Comparison of ENCODE assay signal across 8 cellular contexts in the genomic region with DNA sequence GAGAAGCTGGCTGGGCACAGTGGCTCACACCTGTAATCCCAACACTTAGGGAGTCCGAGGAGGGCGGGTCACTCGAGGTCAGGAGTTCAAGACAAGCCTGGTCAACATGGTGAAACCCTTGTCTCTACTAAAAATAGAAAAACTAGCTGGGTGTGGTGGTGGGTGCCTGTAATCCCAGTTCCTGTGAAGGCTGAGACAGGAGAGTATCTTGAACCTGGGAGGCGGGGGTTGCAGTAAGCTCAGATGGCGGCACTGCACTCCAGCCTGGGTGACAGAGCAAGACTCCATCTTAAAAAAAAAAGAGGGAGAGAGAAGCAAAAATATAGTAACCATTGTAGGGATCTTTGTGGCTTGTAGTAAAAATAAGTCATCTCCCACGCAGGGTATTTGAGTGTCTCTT.
A peak's percentile ranks its signal among the peaks of the same experiment; 100 is the strongest.
DNase-seq lines count a peak whose midpoint lies in the region; ATAC-seq, FAIRE-seq and TF ChIP-seq lines count a peak whose summit lies in the region.
"Not testable (repeated sequence)": the region's sequence is repeated elsewhere in the genome, so short reads cannot be mapped to it uniquely, and the experiment has no call there.

No MANE protein-coding gene starts in this region.

- SMC1A ChIA-PET in GM12878 (lab: Charles Lee; ENCODE audit: uncharacterized antibody, unreplicated experiment), result interaction anchor here (0.7 to 7.1 kb wide), 9 partner anchors 19 to 163 kb away, joined by 3 to 75 read pairs (median 8); no protein-coding TSS in a partner anchor

- not testable (repeated sequence) for H3K9ac ChIP-seq in BLaER1; GM12878 (ENCODE audit: control insufficient read depth, insufficient read depth, low read length)
- H3K9ac ChIP-seq in GM23248, result peak overlapping the region; percentile 24; the same call in 1 of the 2 replicates

- H3K9me3 Mint-ChIP-seq in activated CD8-positive, alpha-beta memory T cell treated with anti-CD3 and anti-CD28 coated beads, Interleukin-2, amount 10 ng/mL, durations not matched to agents 7 days and 5 days (ENCODE audit: low read depth); immature natural killer cell; osteocyte (ENCODE audit: unreplicated experiment): not testable (repeated sequence)

- H3K36me3 ChIP-seq in BLaER1; GM23248 (ENCODE audit: low read depth); GM12878 (ENCODE audit: control insufficient read depth in 2 of 2, insufficient read depth in 2 of 2, low read length in 1 of 2): not testable (repeated sequence)

- H2AFZ ChIP-seq in GM23248, result peak overlapping the region; percentile 72
- H2AFZ ChIP-seq in GM12878 (ENCODE audit: control insufficient read depth, low read depth, low read length), result peak overlapping the region; percentile 69

- TF ChIP-seq EP300 in GM12878 (IDR thresholded peaks at IDR 0.05; ENCODE audit: borderline replicate concordance in 1 of 2, control insufficient read depth in 1 of 2, low read depth in 2 of 2, low read length in 2 of 2), result not testable (repeated sequence)

- not testable (repeated sequence) for H4K20me1 ChIP-seq in BLaER1; GM23248 (ENCODE audit: insufficient read depth); GM12878 (ENCODE audit: control insufficient read depth, insufficient read depth)

- not testable (repeated sequence) for TF ChIP-seq POLR2A in GM12878 (IDR thresholded peaks at IDR 0.05; ENCODE audit: low read depth, low read length)

- H3K27ac Mint-ChIP-seq in activated CD8-positive, alpha-beta memory T cell treated with anti-CD3 and anti-CD28 coated beads, Interleukin-2, amount 10 ng/mL, durations not matched to agents 7 days and 5 days, result peak overlapping the region; percentile 80
- H3K27ac Mint-ChIP-seq in immature natural killer cell (peak overlapping the region; percentile 43 to 90 (median 77)), osteocyte (ENCODE audit: unreplicated experiment) (peak overlapping the region; percentile 90)

- intact Hi-C loops in GM12878 (cut with micrococcal nuclease; ENCODE audit: unreplicated experiment), result loop anchor here (2.0 to 10.0 kb wide), 6 partner anchors 36 to 208 kb away; partner anchors contain the start of genes FGFR1OP2, INTS13 and STK38L

- POLR2A ChIA-PET in GM12878 (lab: Charles Lee), result interaction anchor here (0.7 to 1.6 kb wide), 3 partner anchors 37 to 163 kb away, joined by 3 to 6 read pairs (median 4); no protein-coding TSS in a partner anchor

- peak overlapping the region; percentile 26; the same call in 1 of the 2 replicates for H3K27ac ChIP-seq in BLaER1
- not testable (repeated sequence) for H3K27ac ChIP-seq in GM23248
- peak overlapping the region; percentile 51 for H3K27ac ChIP-seq in GM12878 (ENCODE audit: control insufficient read depth, insufficient read depth)

- peaks cover 28% of the 10 kb centered on the region for H3K4me1 Mint-ChIP-seq in activated CD8-positive, alpha-beta memory T cell treated with anti-CD3 and anti-CD28 coated beads, Interleukin-2, amount 10 ng/mL, durations not matched to agents 7 days and 5 days
- H3K4me1 Mint-ChIP-seq in immature natural killer cell (peaks cover 11 to 24% of the 10 kb centered on the region in 2 donors), osteocyte (ENCODE audit: unreplicated experiment) (peaks cover 12% of the 10 kb centered on the region)

- not testable (repeated sequence) for H3K79me2 ChIP-seq in GM23248 (ENCODE audit: insufficient read depth); GM12878 (ENCODE audit: control insufficient read depth, insufficient read depth, low read length)

- not testable (repeated sequence) for FAIRE-seq in GM12878 (lab: Jason Lieb, UNC)

- H3K27me3 Mint-ChIP-seq in activated CD8-positive, alpha-beta memory T cell treated with anti-CD3 and anti-CD28 coated beads, Interleukin-2, amount 10 ng/mL, durations not matched to agents 7 days and 5 days; immature natural killer cell (ENCODE audit: low read depth in 3 of 3); osteocyte (ENCODE audit: unreplicated experiment): not testable (repeated sequence)

- RAD21 ChIA-PET in GM12878 (lab: Charles Lee; ENCODE audit: unreplicated experiment), result interaction anchor here (0.7 to 5.7 kb wide), 8 partner anchors 34 to 161 kb away, joined by 3 to 52 read pairs (median 9); no protein-coding TSS in a partner anchor

- TF ChIP-seq RAD21 in GM12878 (IDR thresholded peaks at IDR 0.05; ENCODE audit: insufficient read depth, low read depth, low read length), result not testable (repeated sequence)

- not testable (repeated sequence) for TF ChIP-seq CTCF in GM12878 (IDR thresholded peaks at IDR 0.05 in 2 of 3, conservative IDR thresholded peaks at IDR 0.05 in 1 of 3; ENCODE audit: control insufficient read depth in 2 of 3, extremely low read depth in 1 of 3, insufficient read depth in 1 of 3, low read depth in 3 of 3, low read length in 3 of 3); osteocyte (IDR thresholded peaks at IDR 0.05)

- H3K4me1 ChIP-seq in BLaER1, result not testable (repeated sequence)
- H3K4me1 ChIP-seq in GM23248 (ENCODE audit: insufficient read depth) (peaks cover 11% of the 10 kb centered on the region), GM12878 (ENCODE audit: control insufficient read depth, insufficient read depth, low read length) (peaks cover 11% of the 10 kb centered on the region)

- in situ Hi-C loops in GM23248 (cut with MboI); GM12878 (cut with MboI): not testable (repeated sequence)

- H3K4me3 ChIP-seq in BLaER1, GM12878: not testable (repeated sequence)
- H3K4me3 ChIP-seq in GM23248, result peak overlapping the region; percentile 38

- BruUV-seq in GM12878 (replicated peaks; lab: Mats Ljungman, UMichigan), result not testable (repeated sequence)

- not testable (repeated sequence) for ATAC-seq in activated CD8-positive, alpha-beta memory T cell treated with anti-CD3 and anti-CD28 coated beads, Interleukin-2, amount 10 ng/mL, durations not matched to agents 7 days and 5 days
- ATAC-seq in GM12878, result peak; percentile 9; the same call in 2 of the 3 replicates

- H3K9me3 ChIP-seq in BLaER1; GM23248 (ENCODE audit: low read depth); GM12878 (replicated peaks; ENCODE audit: control insufficient read depth, insufficient read depth, low read length): not testable (repeated sequence)

- H3K4me3 Mint-ChIP-seq in activated CD8-positive, alpha-beta memory T cell treated with anti-CD3 and anti-CD28 coated beads, Interleukin-2, amount 10 ng/mL, durations not matched to agents 7 days and 5 days, result peak overlapping the region; percentile 26
- H3K4me3 Mint-ChIP-seq in immature natural killer cell, result peak overlapping the region; percentile 49 to 86 (median 77)
- H3K4me3 Mint-ChIP-seq in osteocyte (ENCODE audit: unreplicated experiment), result not testable (repeated sequence)

- CTCF ChIA-PET in activated CD8-positive, alpha-beta memory T cell treated with anti-CD3 and anti-CD28 coated beads, Interleukin-2, amount 10 ng/mL, durations not matched to agents 7 days and 5 days (lab: Charles Lee), result interaction anchor here (1.1 to 2.0 kb wide), 3 partner anchors 19 to 163 kb away, joined by 3 to 8 read pairs (median 4); no protein-coding TSS in a partner anchor
- CTCF ChIA-PET in GM12878 (lab: Yijun Ruan, JAX), result interaction anchor here (0.6 to 4.0 kb wide), 10 partner anchors 37 to 181 kb away, joined by 3 to 11 read pairs (median 6); no protein-coding TSS in a partner anchor

- H3K9me2 ChIP-seq in GM23248 (ENCODE audit: insufficient read depth), result not testable (repeated sequence)

- H3K4me2 ChIP-seq in BLaER1 (peak overlapping the region; percentile 55), GM23248 (ENCODE audit: unreplicated experiment) (peak overlapping the region; percentile 38), GM12878 (ENCODE audit: control insufficient read depth, insufficient read depth) (peak overlapping the region; percentile 21; the same call in 1 of the 2 replicates)

- H3K27me3 ChIP-seq in BLaER1; GM23248 (replicated peaks; ENCODE audit: insufficient read depth); GM12878 (replicated peaks in 1 of 2; ENCODE audit: control insufficient read depth in 2 of 2, insufficient read depth in 2 of 2, low read length in 1 of 2): not testable (repeated sequence)

- DNase-seq in GM23248 (peak; percentile 14), MV-4-11 (lab: John Stamatoyannopoulos, UW) (peak; percentile 69), SKM-1 treated with dmso at 0.1 percent for 144 hours (lab: John Stamatoyannopoulos, UW; ENCODE audit: unreplicated experiment) (peak; percentile 9)
- not testable (repeated sequence) for DNase-seq in activated CD8-positive, alpha-beta memory T cell treated with anti-CD3 and anti-CD28 coated beads, Interleukin-2, amount 10 ng/mL, durations not matched to agents 7 days and 5 days; GM12878 (ENCODE audit: low read depth, low spot score); immature natural killer cell; osteocyte (ENCODE audit: extremely low spot score, unreplicated experiment)

- H3K36me3 Mint-ChIP-seq in activated CD8-positive, alpha-beta memory T cell treated with anti-CD3 and anti-CD28 coated beads, Interleukin-2, amount 10 ng/mL, durations not matched to agents 7 days and 5 days; immature natural killer cell; osteocyte (ENCODE audit: unreplicated experiment): not testable (repeated sequence)

- not testable (repeated sequence) for H3F3A ChIP-seq in GM23248 (ENCODE audit: insufficient read depth)

- WGBS in GM23248 (ENCODE audit: low coverage in 1 of 2, low lambda C conversion rate in 2 of 2, missing lambda C conversion rate in 2 of 2), 2 experiments, result 65 to 76% methylated on average over 5 to 6 of the region's 6 CpGs
- WGBS in GM12878 (ENCODE audit: insufficient coverage, insufficient replicate concordance, low lambda C conversion rate, missing lambda C conversion rate), result 75% methylated on average over 6 of the region's 6 CpGs

TF ChIP-seq in GM12878, 131 proteins besides CTCF, POLR2A, EP300 and RAD21 (continues in another document):
- 0 out of 2 replicates have a peak, but pooled peaks have one; percentile 31 for TF ChIP-seq NR2F1 (conservative IDR thresholded peaks at IDR 0.05)
- peak; percentile 14 for TF ChIP-seq MEF2B (IDR thresholded peaks at IDR 0.05; ENCODE audit: partially characterized antibody, poor library complexity, severe bottlenecking)
- peak; percentile 31; the same call in 1 of the 2 replicates for TF ChIP-seq YY1 (IDR thresholded peaks at IDR 0.05; ENCODE audit: low read depth, low read length)
- TF ChIP-seq MTA2 (IDR thresholded peaks at IDR 0.05; ENCODE audit: low read depth), result peak; percentile 23; the same call in 1 of the 2 replicates
- 0 out of 2 replicates have a peak, but pooled peaks have one; percentile 11 for TF ChIP-seq MEF2A (IDR thresholded peaks at IDR 0.05; ENCODE audit: insufficient read depth, low read depth, low read length)
